Comparison of ENCODE assay signal across 29 cellular contexts in genomic region chr16:25633549-25633948, GRCh38. TPM values are rescaled to one million over a fixed set of nuclear protein-coding genes. Genes with fewer than 3 reads are reported as not detected.
DNase-seq lines count a peak whose midpoint lies in the region; ATAC-seq, FAIRE-seq and TF ChIP-seq lines count a peak whose summit lies in the region.
"Had no signal": no experiment of that assay in that cellular context is flagged by ENCODE, and none has a peak within 500 bp of the region (broad histone marks: within the 10 kb centered on the region; RNA-seq: fewer than 3 reads in every experiment).

No MANE protein-coding gene starts in this region.

- no TSS peak for BruUV-seq in HCT116 (replicated peaks; lab: Mats Ljungman, UMichigan)

- 4% methylated on average over 2 of the region's 2 CpGs for WGBS in A549 (ENCODE audit: missing lambda C conversion rate)
- WGBS in small intestine, 3 donors, result 31 to 50% (median 32%) methylated on average over 2 of the region's 2 CpGs

- CTCF ChIA-PET in A549 (lab: Yijun Ruan, JAX), result no interaction called here
- CTCF ChIA-PET in HCT116 (lab: Charles Lee), result no interaction called here

- H3K4me2 ChIP-seq in A549 (no peak overlapping the region), HCT116 (ENCODE audit: low read length) (peak overlapping the region; percentile 48)
- H3K4me2 ChIP-seq: BLaER1 had no signal

- TF ChIP-seq CTCF in A549 (IDR thresholded peaks at IDR 0.05), result no peak
- no peak for TF ChIP-seq CTCF in HCT116 (IDR thresholded peaks at IDR 0.05 in 2 of 3, conservative IDR thresholded peaks at IDR 0.05 in 1 of 3; ENCODE audit: borderline replicate concordance in 1 of 3, insufficient read depth in 1 of 3, low read depth in 2 of 3, low read length in 2 of 3)

- POLR2A ChIA-PET in A549 (lab: Yijun Ruan, JAX) (no interaction called here), HCT116 (lab: Charles Lee) (no interaction called here)

- intact Hi-C loops in HCT116 (cut with micrococcal nuclease), result no loop called here

- no peaks in the 10 kb centered on the region for H4K20me1 ChIP-seq in HCT116 (ENCODE audit: insufficient read depth)
- H4K20me1 ChIP-seq: BLaER1 had no signal

- H3K4me1 ChIP-seq in A549 (no peaks in the 10 kb centered on the region), HCT116 (ENCODE audit: control insufficient read depth in 1 of 2, insufficient read depth in 2 of 2, low read length in 2 of 2) (peaks cover 4 to 15% of the 10 kb centered on the region in 2 experiments), small intestine (ENCODE audit: control insufficient read depth in 2 of 2, insufficient read depth in 1 of 2, low read depth in 1 of 2, low read length in 1 of 2) (no peaks in the 10 kb centered on the region)
- H3K4me1 ChIP-seq: BLaER1, body of pancreas, colonic mucosa, sigmoid colon, suprapubic skin, vagina had no signal

- no peak overlapping the region for H3K27ac ChIP-seq in A549
- no peak overlapping the region for H3K27ac ChIP-seq in HCT116 (ENCODE audit: low read depth, low read length)
- H3K27ac ChIP-seq in small intestine (ENCODE audit: low read depth in 1 of 2, low read length in 1 of 2), result no peak overlapping the region
- H3K27ac ChIP-seq: BLaER1, body of pancreas, colonic mucosa, sigmoid colon, suprapubic skin, vagina, WERI-Rb-1 had no signal

- H3K4me3 ChIP-seq in A549 (no peak overlapping the region), HCT116 (replicated peaks in 1 of 2; ENCODE audit: low read depth in 1 of 2, low read length in 2 of 2) (no peak overlapping the region), small intestine (ENCODE audit: low read depth in 1 of 2, low read length in 2 of 2) (no peak overlapping the region)
- H3K4me3 ChIP-seq: BLaER1, body of pancreas, colonic mucosa, sigmoid colon, suprapubic skin, vagina had no signal

- no peak overlapping the region for H2AFZ ChIP-seq in HCT116 (ENCODE audit: low read depth, low read length, poor library complexity, severe bottlenecking)

- TF ChIP-seq RAD21 in A549 (conservative IDR thresholded peaks at IDR 0.05 in 1 of 2, IDR thresholded peaks at IDR 0.05 in 1 of 2) (no peak), HCT116 (IDR thresholded peaks at IDR 0.05; ENCODE audit: low read depth) (no peak)

- peak in 1 of 2 experiments; percentile 35 for DNase-seq in A549 (ENCODE audit: low read depth in 1 of 2, low spot score in 1 of 2)
- DNase-seq in HCT116 (ENCODE audit: low read depth, low spot score), result peak; percentile 51
- peak; percentile 27 for DNase-seq in RPMI7951 (ENCODE audit: low read depth)
- peak; percentile 20 for DNase-seq in iPS-NIHi7 (ENCODE audit: extremely low spot score)
- DNase-seq in small intestine, result no peak
- no peak for DNase-seq in GM12891 (ENCODE audit: insufficient read length, low spot score)
- no peak for DNase-seq in OCI-M1 (lab: John Stamatoyannopoulos, UW)
- no peak for DNase-seq in NK-92 treated with Interleukin-12 subunit alpha and Interleukin-12 subunit beta, amount 100 ng/mL, for 24 hours (lab: John Stamatoyannopoulos, UW)
- DNase-seq: activated CD4-positive, alpha-beta T cell treated with anti-CD3 and anti-CD28 coated beads, Interleukin-2, amount 50 U/mL, for 4 hours; activated CD8-positive, alpha-beta memory T cell treated with anti-CD3 and anti-CD28 coated beads, Interleukin-2, amount 50 U/mL, for 48 hours; activated naive CD8-positive, alpha-beta T cell treated with anti-CD3 and anti-CD28 coated beads, Interleukin-2, amount 10 ng/mL, durations not matched to agents 7 days and 5 days; colonic mucosa; head of caudate nucleus; natural killer cell; NCI-H1417; NCI-H524; SIG-M5; sigmoid colon; T-helper 17 cell; WERI-Rb-1 had no signal

- H3K36me3 ChIP-seq in HCT116 (ENCODE audit: control insufficient read depth in 1 of 2, insufficient read depth in 2 of 2, low read length in 2 of 2) (no peaks in the 10 kb centered on the region), small intestine (ENCODE audit: control insufficient read depth in 2 of 2, insufficient read depth in 2 of 2, low read length in 2 of 2) (no peaks in the 10 kb centered on the region)
- H3K36me3 ChIP-seq: BLaER1, colonic mucosa, sigmoid colon, suprapubic skin, vagina, WERI-Rb-1 had no signal

- FAIRE-seq in A549 (lab: Jason Lieb, UNC), result no peak
- no peak for FAIRE-seq in small intestine (lab: Jason Lieb, UNC)
- no peak for FAIRE-seq in GM12891 (lab: Jason Lieb, UNC)
- FAIRE-seq: A204.1, endometrium, HTR-8/SVneo had no signal

- no peaks in the 10 kb centered on the region for H3K27me3 ChIP-seq in HCT116 (ENCODE audit: insufficient read depth, low read length)
- no peaks in the 10 kb centered on the region for H3K27me3 ChIP-seq in small intestine (ENCODE audit: control insufficient read depth in 2 of 2, insufficient read depth in 2 of 2, low read length in 2 of 2)
- H3K27me3 ChIP-seq: BLaER1, body of pancreas, colonic mucosa, sigmoid colon, suprapubic skin, vagina had no signal

- TF ChIP-seq EP300 in A549 (IDR thresholded peaks at IDR 0.05), result no peak

- no peaks in the 10 kb centered on the region for H3K9me3 ChIP-seq in A549
- H3K9me3 ChIP-seq in HCT116 (ENCODE audit: control insufficient read depth in 1 of 2, insufficient read depth in 1 of 2, low read depth in 1 of 2, low read length in 2 of 2), result peaks cover 0 to 3% of the 10 kb centered on the region in 2 experiments; a peak in 1 of 4 replicates
- H3K9me3 ChIP-seq in small intestine (ENCODE audit: control insufficient read depth, low read depth), result no peaks in the 10 kb centered on the region
- H3K9me3 ChIP-seq: BLaER1, body of pancreas, colonic mucosa, sigmoid colon, suprapubic skin, vagina had no signal

- H3K79me2 ChIP-seq in HCT116 (ENCODE audit: insufficient read depth, low read length), result no peaks in the 10 kb centered on the region

- no peak for TF ChIP-seq POLR2A in A549 (IDR thresholded peaks at IDR 0.05; ENCODE audit: low read length)
- no peak for TF ChIP-seq POLR2A in HCT116 (IDR thresholded peaks at IDR 0.05; ENCODE audit: borderline replicate concordance, extremely low read depth, insufficient read depth, insufficient read length)
- no peak for TF ChIP-seq POLR2A in GM12891 (IDR thresholded peaks at IDR 0.05; ENCODE audit: low read depth, low read length)

- H3K9ac ChIP-seq in HCT116 (ENCODE audit: low read length), result no peak overlapping the region
- H3K9ac ChIP-seq: BLaER1 had no signal

- H3K9me2 ChIP-seq in HCT116 (ENCODE audit: insufficient read depth), result no peaks in the 10 kb centered on the region

- ATAC-seq in A549 (peak; percentile 48 to 50; a peak in 3 of 6 replicates), HCT116 (peak; percentile 87)
- ATAC-seq: body of pancreas; natural killer cell; stimulated activated effector memory CD8-positive, alpha-beta T cell treated with anti-CD3 and anti-CD28 coated beads, Interleukin-12 subunit alpha, Interleukin-12 subunit beta, amount 100 ng/mL, for 72 hours; T-helper 17 cell had no signal

- RAD21 ChIA-PET in HCT116 (lab: Charles Lee; ENCODE audit: low non-redundant PET in 1 of 2, low total read pairs in 2 of 2, uncharacterized antibody in 2 of 2, unreplicated experiment in 2 of 2), result no interaction called here

TF ChIP-seq in A549, 52 proteins besides CTCF, POLR2A, EP300 and RAD21 (continues in another document):
- TF ChIP-seq MAFK (IDR thresholded peaks at IDR 0.05; ENCODE audit: partially characterized antibody), result peak; percentile 87
- TF ChIP-seq JUNB (IDR thresholded peaks at IDR 0.05), result peak; percentile 25; the same call in 1 of the 2 replicates
- TF ChIP-seq FOSL2 (IDR thresholded peaks at IDR 0.05), result 0 out of 2 replicates have a peak, but pooled peaks have one; percentile 18
- peak; percentile 68 for TF ChIP-seq FOSL2 (CRISPR knock-in tag; IDR thresholded peaks at IDR 0.05)
- TF ChIP-seq MAX (IDR thresholded peaks at IDR 0.05), result peak; percentile 17; the same call in 1 of the 2 replicates

TF ChIP-seq in HCT116, 20 proteins besides CTCF, POLR2A, EP300 and RAD21 (continues in another document):
- TF ChIP-seq CEBPB (IDR thresholded peaks at IDR 0.05; ENCODE audit: low read depth), result 0 out of 2 replicates have a peak, but pooled peaks have one; percentile 17

TF ChIP-seq in GM12891, 5 proteins besides CTCF, POLR2A, EP300 and RAD21:
- no peak for TF ChIP-seq SPI1 (IDR thresholded peaks at IDR 0.05; ENCODE audit: low read depth, low read length)
- TF ChIP-seq PAX5 (IDR thresholded peaks at IDR 0.05; ENCODE audit: insufficient read depth, low read length, severe bottlenecking), result no peak

RNA-seq across cellular contexts. Expression of gene HS3ST4, which starts 58.2 kb away (rescaled TPM):
- polyA plus RNA-seq in A549 (2011; rRNA removed) (not detected in 2 replicates), A549 (2017; fragmentation: RNase III; extraction: RNeasy Plus Mini Kit Qiagen cat#74134 plus additional on column Dnase treatment) (not detected in 3 replicates), small intestine (under 1 TPM in 1 of 3 donors, not detected in 2; 0.04 TPM)
- polyA plus RNA-seq in A549 (2012; cell fraction: cytosol; rRNA removed), result not detected in 2 replicates
- not detected in 2 replicates for polyA plus RNA-seq in A549 (2012; cell fraction: nucleus; rRNA removed)
- polyA minus RNA-seq in A549 (2011; rRNA and poly(A)+ RNA removed), result not detected in 2 replicates
- total RNA-seq in HCT116 (2021; ENCODE audit: unreplicated experiment), result not detected
- not detected in 2 replicates for polyA plus RNA-seq in HCT116 (2012)
- not detected in 2 replicates for total RNA-seq in RPMI7951 (2014; rRNA removed; shearing (Covaris generic))
- polyA plus RNA-seq in GM12891 (2012; ENCODE audit: low read depth, missing spikeins), result not detected
- total RNA-seq: activated naive CD8-positive, alpha-beta T cell treated with anti-CD3 and anti-CD28 coated beads, Interleukin-2, amount 10 ng/mL, durations not matched to agents 7 days and 5 days; body of pancreas; colonic mucosa; H4; natural killer cell; T-helper 17 cell had no signal

Comparison
In these comparisons a context has a peak if more than half of its experiments do, and no peak if none do; other contexts are left out.
1. DNase-seq: peak in HCT116 (single experiment), RPMI7951 (single experiment) and iPS-NIHi7 (single experiment); none in small intestine (single experiment), GM12891 (single experiment), OCI-M1 (single experiment) and NK-92 treated with Interleukin-12 subunit alpha and Interleukin-12 subunit beta, amount 100 ng/mL, for 24 hours (single experiment).
2. Of the 6 proteins assayed by ChIP-seq in both A549 and HCT116: peak only in A549: MAX; only in HCT116: CEBPB; in both: none; in neither: 4.